ENCODE assay signal across 1 cellular context in genomic region chr12:53381739-53382630, GRCh38.
A peak's percentile ranks its signal among the peaks of the same experiment; 100 is the strongest.
TF ChIP-seq lines count a peak whose summit lies in the region.

No MANE protein-coding gene starts in this region.

TF ChIP-seq in IMR-90, 13 proteins besides CTCF, POLR2A, EP300 and RAD21:
- 0 out of 2 replicates have a peak, but pooled peaks have one; percentile 6 for TF ChIP-seq MAZ (IDR thresholded peaks at IDR 0.05; ENCODE audit: borderline replicate concordance, low read depth, low read length)
- no peak for TF ChIP-seq SMC3 (IDR thresholded peaks at IDR 0.05; ENCODE audit: low read depth, low read length)
